17 cellular contexts compared by ENCODE assay signal in genomic region chr12:9348906-9349518, GRCh38.
DNase-seq lines count a peak whose midpoint lies in the region; ATAC-seq and TF ChIP-seq lines count a peak whose summit lies in the region.
"Had no signal": no experiment of that assay in that cellular context is flagged by ENCODE, and none has a peak within 500 bp of the region (broad histone marks: within the 10 kb centered on the region; RNA-seq: fewer than 3 reads in every experiment).

No MANE protein-coding gene starts in this region.

- H3K4me3 Mint-ChIP-seq in endodermal cell (no peak overlapping the region), nephron progenitor cell (no peak overlapping the region)
- H3K4me3 Mint-ChIP-seq: B cell; CD4-positive, CD25-positive, alpha-beta regulatory T cell; CD8-positive, alpha-beta T cell had no signal

- 90 to 95% methylated on average over 25 to 29 of the region's 29 CpGs for WGBS in endodermal cell (ENCODE audit: insufficient coverage in 1 of 2, insufficient read length in 1 of 2), 2 experiments
- 100% methylated on average over 1 of the region's 29 CpGs; no CpG with 5 or more reads in 1 of the 2 donors for WGBS in gastroesophageal sphincter (ENCODE audit: low coverage in 1 of 2), 2 donors

- TF ChIP-seq POLR2A in gastroesophageal sphincter (IDR thresholded peaks at IDR 0.05): no peak

- H3K9me3 ChIP-seq in endodermal cell (ENCODE audit: control insufficient read depth, low read length) (peaks cover 16% of the 10 kb centered on the region), gastroesophageal sphincter (peaks cover 0 to 19% (median 0%) of the 10 kb centered on the region in 3 donors)

- H3K36me3 ChIP-seq in endodermal cell (ENCODE audit: control insufficient read depth, insufficient read depth, low read length) (no peaks in the 10 kb centered on the region), gastroesophageal sphincter (no peaks in the 10 kb centered on the region)

- no peak overlapping the region for H3K9ac ChIP-seq in endodermal cell (ENCODE audit: extremely low read depth, low read length, poor library complexity, severe bottlenecking)
- H3K9ac ChIP-seq: BLaER1, GM23248 had no signal

- H3K27me3 ChIP-seq in HL-60 (ENCODE audit: insufficient read depth, poor library complexity, severe bottlenecking) (no peaks in the 10 kb centered on the region), endodermal cell (ENCODE audit: control insufficient read depth, insufficient read depth, low read length, poor library complexity, severe bottlenecking) (no peaks in the 10 kb centered on the region), gastroesophageal sphincter (no peaks in the 10 kb centered on the region)
- H3K27me3 ChIP-seq: BLaER1 had no signal

- H3K27ac Mint-ChIP-seq in endodermal cell: no peak overlapping the region
- H3K27ac Mint-ChIP-seq in nephron progenitor cell: no peak overlapping the region
- H3K27ac Mint-ChIP-seq: B cell; CD4-positive, CD25-positive, alpha-beta regulatory T cell; CD8-positive, alpha-beta T cell had no signal

- peaks cover 2% of the 10 kb centered on the region for H3K4me1 Mint-ChIP-seq in endodermal cell
- peaks cover 14% of the 10 kb centered on the region for H3K4me1 Mint-ChIP-seq in nephron progenitor cell
- H3K4me1 Mint-ChIP-seq: B cell had no signal

- DNase-seq in HL-60 (ENCODE audit: low read depth in 1 of 2, low spot score in 1 of 2) (no peak), endodermal cell (peak; percentile 50), posterior vena cava (ENCODE audit: low spot score) (peak; percentile 75), Ammon's horn (ENCODE audit: low spot score) (no peak), nephron progenitor cell (no peak)
- DNase-seq: Caco-2; CD4-positive, CD25-positive, alpha-beta regulatory T cell; CD8-positive, alpha-beta T cell; DMS153; DND-41; GM23248; H7; HCEC 1CT had no signal

- no peak for TF ChIP-seq EP300 in gastroesophageal sphincter (IDR thresholded peaks at IDR 0.05)

- peaks cover 36% of the 10 kb centered on the region for H3K9me3 Mint-ChIP-seq in endodermal cell
- H3K9me3 Mint-ChIP-seq in nephron progenitor cell: peaks cover 24% of the 10 kb centered on the region

- H3K4me3 ChIP-seq in HL-60 (replicated peaks; ENCODE audit: insufficient read depth, low read length) (no peak overlapping the region), endodermal cell (ENCODE audit: low read length) (no peak overlapping the region), gastroesophageal sphincter (no peak overlapping the region)
- H3K4me3 ChIP-seq: BLaER1, GM23248 had no signal

- TF ChIP-seq CTCF in HL-60 (IDR thresholded peaks at IDR 0.05; ENCODE audit: insufficient read depth, low read length): no peak
- no peak for TF ChIP-seq CTCF in endodermal cell (conservative IDR thresholded peaks at IDR 0.05)
- no peak for TF ChIP-seq CTCF in gastroesophageal sphincter (IDR thresholded peaks at IDR 0.05)
- no peak for TF ChIP-seq CTCF in nephron progenitor cell (IDR thresholded peaks at IDR 0.05)

- ATAC-seq in gastroesophageal sphincter: no peak
- ATAC-seq: CD8-positive, alpha-beta T cell had no signal

- intact Hi-C loops in posterior vena cava (cut with DNase I): no loop called here

- H3K27ac ChIP-seq in HL-60 (replicated peaks) (peak overlapping the region; percentile 96), endodermal cell (ENCODE audit: low read depth, low read length) (no peak overlapping the region), gastroesophageal sphincter (peak overlapping the region in 3 of 4 donors; percentile 64 to 74 (median 72))
- H3K27ac ChIP-seq: BLaER1, C4-2B, GM23248 had no signal

- H3K4me1 ChIP-seq in endodermal cell (ENCODE audit: control insufficient read depth, insufficient read depth, low read length): no peaks in the 10 kb centered on the region
- H3K4me1 ChIP-seq in gastroesophageal sphincter: peaks cover 0 to 17% (median 0%) of the 10 kb centered on the region in 3 donors
- H3K4me1 ChIP-seq: Caco-2 had no signal

- H3K27me3 Mint-ChIP-seq in endodermal cell (ENCODE audit: insufficient read depth) (no peaks in the 10 kb centered on the region), nephron progenitor cell (ENCODE audit: low read depth, poor library complexity) (peaks cover 6% of the 10 kb centered on the region)
- H3K27me3 Mint-ChIP-seq: B cell; CD4-positive, CD25-positive, alpha-beta regulatory T cell had no signal

- H3K36me3 Mint-ChIP-seq in endodermal cell (ENCODE audit: low read depth): peaks cover 23% of the 10 kb centered on the region
- H3K36me3 Mint-ChIP-seq in nephron progenitor cell (ENCODE audit: low read depth): peaks cover 52% of the 10 kb centered on the region

Comparison
In these comparisons a context has a peak if more than half of its experiments do, and no peak if none do; other contexts are left out.
1. DNase-seq: peak in endodermal cell (single experiment) and posterior vena cava (single experiment); none in HL-60 (0 of 2), Ammon's horn (single experiment) and nephron progenitor cell (single experiment).